24 cellular contexts compared by ENCODE assay signal in the genomic region with DNA sequence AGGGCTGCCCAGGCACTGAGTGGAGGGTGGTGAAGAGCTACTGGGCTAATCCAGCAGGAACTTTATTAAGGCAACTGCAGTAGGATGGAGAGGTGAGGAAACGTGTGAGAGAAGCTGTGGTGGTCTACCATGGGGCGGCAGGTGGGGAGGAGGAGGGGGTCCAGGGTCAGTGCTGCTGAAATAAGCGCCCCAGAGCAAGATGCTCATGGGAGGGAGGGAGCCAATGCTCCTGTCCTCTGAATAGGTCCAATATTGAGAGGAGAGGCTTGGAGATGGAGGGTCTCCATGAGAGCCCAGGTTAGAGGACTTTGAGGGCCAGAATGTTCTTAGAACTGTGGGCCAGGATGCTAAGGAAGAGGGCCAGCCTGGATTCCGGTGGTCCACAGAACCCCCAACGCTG. TPM values are rescaled to one million over a fixed set of nuclear protein-coding genes. Genes with fewer than 3 reads are reported as not detected.
A peak's percentile ranks its signal among the peaks of the same experiment; 100 is the strongest.
DNase-seq lines count a peak whose midpoint lies in the region; ATAC-seq and TF ChIP-seq lines count a peak whose summit lies in the region.
"Had no signal": no experiment of that assay in that cellular context is flagged by ENCODE, and none has a peak within 500 bp of the region (broad histone marks: within the 10 kb centered on the region; RNA-seq: fewer than 3 reads in every experiment).

No MANE protein-coding gene starts in this region.

- peaks cover 0 to 12% of the 10 kb centered on the region in 2 donors for H3K4me1 ChIP-seq in right atrium auricular region
- peaks cover 31% of the 10 kb centered on the region for H3K4me1 ChIP-seq in osteoblast (ENCODE audit: insufficient read depth, low read length)
- H3K4me1 ChIP-seq in upper lobe of right lung, result no peaks in the 10 kb centered on the region
- H3K4me1 ChIP-seq: BLaER1 treated with 17β-estradiol and CSF1 and Interleukin-3, amounts not matched to agents 10 nM and 100 nM; HAP-1 had no signal

- no peaks in the 10 kb centered on the region for H3K36me3 Mint-ChIP-seq in activated T-helper 2 cell treated with anti-CD3 and anti-CD28 coated beads, Interferon-gamma antibody, Interleukin-2, Interleukin-4, amounts not matched to agents 10 μg/mL and 5 μg/mL and 100 μg/mL, durations not matched to agents 14 hours and 24 hours and 36 hours (ENCODE audit: low read depth)

- H3K4me3 ChIP-seq in right atrium auricular region, result no peak overlapping the region
- H3K4me3 ChIP-seq in osteoblast (ENCODE audit: insufficient read depth, low read length), result no peak overlapping the region
- H3K4me3 ChIP-seq in upper lobe of right lung, result no peak overlapping the region
- H3K4me3 ChIP-seq: BLaER1 treated with 17β-estradiol and CSF1 and Interleukin-3, amounts not matched to agents 10 nM and 100 nM; HAP-1 had no signal

- ATAC-seq in left cardiac atrium, result no peak
- ATAC-seq in upper lobe of right lung, result no peak

- H3K4me2 ChIP-seq in osteoblast (ENCODE audit: insufficient read depth, low read length), result no peak overlapping the region
- H3K4me2 ChIP-seq: BLaER1 treated with 17β-estradiol and CSF1 and Interleukin-3, amounts not matched to agents 10 nM and 100 nM had no signal

- H3K79me2 ChIP-seq in osteoblast (ENCODE audit: insufficient read depth, low read length), result no peaks in the 10 kb centered on the region

- H3K27ac ChIP-seq in right atrium auricular region, result no peak overlapping the region
- H3K27ac ChIP-seq in osteoblast (ENCODE audit: low read depth, low read length), result peak overlapping the region; percentile 92
- H3K27ac ChIP-seq in upper lobe of right lung, result no peak overlapping the region
- H3K27ac ChIP-seq: BLaER1 treated with 17β-estradiol and CSF1 and Interleukin-3, amounts not matched to agents 10 nM and 100 nM; HL-60 had no signal

- no peak overlapping the region for H2AFZ ChIP-seq in osteoblast (ENCODE audit: low read length)

- peaks cover 30% of the 10 kb centered on the region for H3K36me3 ChIP-seq in right atrium auricular region
- H3K36me3 ChIP-seq in osteoblast (ENCODE audit: insufficient read depth, low read length), result peaks cover 73% of the 10 kb centered on the region
- peaks cover 22% of the 10 kb centered on the region for H3K36me3 ChIP-seq in upper lobe of right lung

- H3K9me3 ChIP-seq in right atrium auricular region (no peaks in the 10 kb centered on the region), osteoblast (ENCODE audit: low read depth, low read length) (no peaks in the 10 kb centered on the region), upper lobe of right lung (no peaks in the 10 kb centered on the region)
- H3K9me3 ChIP-seq: HAP-1 had no signal

- H3K27ac Mint-ChIP-seq in activated T-helper 2 cell treated with anti-CD3 and anti-CD28 coated beads, Interferon-gamma antibody, Interleukin-2, Interleukin-4, amounts not matched to agents 10 μg/mL and 5 μg/mL and 100 μg/mL, durations not matched to agents 14 hours and 24 hours and 36 hours, result peak overlapping the region; percentile 16
- H3K27ac Mint-ChIP-seq: CD4-positive, alpha-beta T cell had no signal

- H3K27me3 ChIP-seq in right atrium auricular region (no peaks in the 10 kb centered on the region), osteoblast (ENCODE audit: insufficient read depth, low read length) (no peaks in the 10 kb centered on the region), upper lobe of right lung (no peaks in the 10 kb centered on the region)
- H3K27me3 ChIP-seq: BLaER1 treated with 17β-estradiol and CSF1 and Interleukin-3, amounts not matched to agents 10 nM and 100 nM had no signal

- no peak overlapping the region for H3K4me3 Mint-ChIP-seq in activated T-helper 2 cell treated with anti-CD3 and anti-CD28 coated beads, Interferon-gamma antibody, Interleukin-2, Interleukin-4, amounts not matched to agents 10 μg/mL and 5 μg/mL and 100 μg/mL, durations not matched to agents 14 hours and 24 hours and 36 hours (ENCODE audit: low read depth)
- H3K4me3 Mint-ChIP-seq: CD4-positive, alpha-beta T cell had no signal

- H3K9me3 Mint-ChIP-seq in activated T-helper 2 cell treated with anti-CD3 and anti-CD28 coated beads, Interferon-gamma antibody, Interleukin-2, Interleukin-4, amounts not matched to agents 10 μg/mL and 5 μg/mL and 100 μg/mL, durations not matched to agents 14 hours and 24 hours and 36 hours, result no peaks in the 10 kb centered on the region
- H3K9me3 Mint-ChIP-seq: CD4-positive, alpha-beta T cell had no signal

- H3K4me1 Mint-ChIP-seq in activated T-helper 2 cell treated with anti-CD3 and anti-CD28 coated beads, Interferon-gamma antibody, Interleukin-2, Interleukin-4, amounts not matched to agents 10 μg/mL and 5 μg/mL and 100 μg/mL, durations not matched to agents 14 hours and 24 hours and 36 hours (ENCODE audit: low read depth), result no peaks in the 10 kb centered on the region

- peaks cover 2% of the 10 kb centered on the region for H4K20me1 ChIP-seq in osteoblast (ENCODE audit: insufficient read depth, low read length)
- H4K20me1 ChIP-seq: BLaER1 treated with 17β-estradiol and CSF1 and Interleukin-3, amounts not matched to agents 10 nM and 100 nM had no signal

- no peaks in the 10 kb centered on the region for H3K27me3 Mint-ChIP-seq in activated T-helper 2 cell treated with anti-CD3 and anti-CD28 coated beads, Interferon-gamma antibody, Interleukin-2, Interleukin-4, amounts not matched to agents 10 μg/mL and 5 μg/mL and 100 μg/mL, durations not matched to agents 14 hours and 24 hours and 36 hours (ENCODE audit: low read depth)
- H3K27me3 Mint-ChIP-seq: CD4-positive, alpha-beta T cell had no signal

- intact Hi-C loops in left cardiac atrium (cut with DNase I) (no loop called here), upper lobe of right lung (cut with DNase I) (no loop called here)
- intact Hi-C loops in activated T-helper 2 cell treated with anti-CD3 and anti-CD28 coated beads, Interferon-gamma antibody, Interleukin-2, Interleukin-4, amounts not matched to agents 10 μg/mL and 5 μg/mL and 100 μg/mL, durations not matched to agents 14 hours and 24 hours and 36 hours (cut with micrococcal nuclease), result no loop called here

- TF ChIP-seq CTCF in right atrium auricular region (IDR thresholded peaks at IDR 0.05) (no peak), osteoblast (IDR thresholded peaks at IDR 0.05; ENCODE audit: extremely low read depth, low read depth, low read length) (no peak), upper lobe of right lung (IDR thresholded peaks at IDR 0.05) (no peak)

- DNase-seq in right atrium auricular region (ENCODE audit: low spot score), result peak; percentile 43
- DNase-seq in left cardiac atrium, result no peak
- no peak for DNase-seq in activated T-helper 2 cell treated with anti-CD3 and anti-CD28 coated beads, Interferon-gamma antibody, Interleukin-2, Interleukin-4, amounts not matched to agents 10 μg/mL and 5 μg/mL and 100 μg/mL, durations not matched to agents 14 hours and 24 hours and 36 hours (ENCODE audit: low spot score)
- DNase-seq in osteoblast (ENCODE audit: insufficient read length, low spot score, missing footprints), result no peak
- DNase-seq in upper lobe of right lung, result peak; percentile 35
- no peak for DNase-seq in NCI-H226
- no peak for DNase-seq in NCI-H1436 (lab: John Stamatoyannopoulos, UW)
- no peak for DNase-seq in NCI-H1092 (lab: John Stamatoyannopoulos, UW)
- DNase-seq: AML-193; CD4-positive, alpha-beta T cell; GOT3; Karpas-422; NCI-H1105; NCI-H2029; NCI-H446 treated with DMSO at 0.1 percent for 48 hours; NCI-H526; NCI-H82; NK-92 treated with Interleukin-12 subunit alpha and Interleukin-12 subunit beta, amount 100 ng/mL, for 24 hours; RPMI8226; SHP77 treated with DMSO at 0.1 percent for 48 hours had no signal

RNA-seq across cellular contexts. Expression of gene EVC, which starts 35.2 kb away (rescaled TPM):
- total RNA-seq in right atrium auricular region (10 to 100 TPM in 1 of 2 donors, 1 to 10 TPM in 1; 8.6 to 14.1 TPM), left cardiac atrium (10 to 100 TPM; 10.0 to 11.3 TPM), osteoblast (67.8 and 69.1 TPM in 2 replicates), upper lobe of right lung (27.6 TPM)
- total RNA-seq in activated T-helper 2 cell treated with anti-CD3 and anti-CD28 coated beads, Interferon-gamma antibody, Interleukin-2, Interleukin-4, amounts not matched to agents 10 μg/mL and 5 μg/mL and 100 μg/mL, durations not matched to agents 14 hours and 24 hours and 36 hours, result 1.7 and 2.0 TPM in 2 replicates

RNA-seq across cellular contexts. Expression of gene EVC2, which starts 37.9 kb away (rescaled TPM):
- total RNA-seq in right atrium auricular region, result 1 to 10 TPM; 2.6 to 7.0 TPM
- total RNA-seq in left cardiac atrium, result 1 to 10 TPM; 2.8 to 2.9 TPM
- 0.43 and 0.67 TPM in 2 replicates for total RNA-seq in activated T-helper 2 cell treated with anti-CD3 and anti-CD28 coated beads, Interferon-gamma antibody, Interleukin-2, Interleukin-4, amounts not matched to agents 10 μg/mL and 5 μg/mL and 100 μg/mL, durations not matched to agents 14 hours and 24 hours and 36 hours
- total RNA-seq in osteoblast, result 17.4 and 19.2 TPM in 2 replicates
- 6.3 TPM for total RNA-seq in upper lobe of right lung
- total RNA-seq: A172 had no signal

Comparison
In these comparisons a context has a peak if more than half of its experiments do, and no peak if none do; other contexts are left out.
1. DNase-seq: peak in right atrium auricular region (single experiment) and upper lobe of right lung (single experiment); none in left cardiac atrium (single experiment), activated T-helper 2 cell treated with anti-CD3 and anti-CD28 coated beads, Interferon-gamma antibody, Interleukin-2, Interleukin-4, amounts not matched to agents 10 μg/mL and 5 μg/mL and 100 μg/mL, durations not matched to agents 14 hours and 24 hours and 36 hours (single experiment), osteoblast (single experiment), NCI-H226 (single experiment), NCI-H1436 (single experiment) and NCI-H1092 (single experiment).